ENCODE assay signal across 1 cellular context in genomic region chr1:20711285-20712209, GRCh38.
TF ChIP-seq lines count a peak whose summit lies in the region.

No MANE protein-coding gene starts in this region.

TF ChIP-seq in HCT116, 20 proteins besides CTCF, POLR2A, EP300 and RAD21 (continued from another document):
- no peak for TF ChIP-seq REST (IDR thresholded peaks at IDR 0.05; ENCODE audit: low read depth)
- no peak for TF ChIP-seq ATF3 (IDR thresholded peaks at IDR 0.05)
- no peak for TF ChIP-seq CEBPB (IDR thresholded peaks at IDR 0.05; ENCODE audit: low read depth)
- no peak for TF ChIP-seq EGR1 (IDR thresholded peaks at IDR 0.05; ENCODE audit: low read depth)
- TF ChIP-seq SP1 (IDR thresholded peaks at IDR 0.05; ENCODE audit: low read depth): no peak
- no peak for TF ChIP-seq EZH2phosphoT487 (IDR thresholded peaks at IDR 0.05; ENCODE audit: borderline replicate concordance)
- no peak for TF ChIP-seq YY1 (IDR thresholded peaks at IDR 0.05; ENCODE audit: extremely low read depth, insufficient replicate concordance, low read depth, low read length)
